Comparison of ENCODE assay signal across 8 cellular contexts in the genomic region with DNA sequence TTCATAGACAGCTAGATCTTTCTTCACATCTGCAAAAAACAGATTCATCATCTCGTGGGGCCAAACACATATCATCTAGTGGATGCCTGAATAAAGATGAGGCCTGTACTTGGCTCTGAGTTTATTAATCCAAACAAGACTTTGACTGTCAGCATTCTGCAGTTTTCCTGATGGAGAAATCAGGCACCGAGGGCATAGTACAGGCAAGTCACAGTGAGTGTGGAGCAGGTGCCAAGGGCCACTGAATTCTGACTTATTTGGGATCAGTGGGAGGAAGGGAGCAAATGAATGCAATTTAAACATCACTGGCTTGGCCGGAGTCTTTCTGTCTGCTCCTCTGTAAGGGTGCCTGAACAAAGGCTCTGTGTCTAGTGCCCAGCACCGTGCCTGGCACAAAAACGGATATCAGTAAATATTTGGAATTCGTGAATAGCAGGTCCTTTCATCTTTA. TPM values are rescaled to one million over a fixed set of nuclear protein-coding genes. Genes with fewer than 3 reads are reported as not detected.
DNase-seq lines count a peak whose midpoint lies in the region; ATAC-seq and TF ChIP-seq lines count a peak whose summit lies in the region.

No MANE protein-coding gene starts in this region.

- H3K27me3 ChIP-seq in stomach = no peaks in the 10 kb centered on the region

- peaks cover 45% of the 10 kb centered on the region for H3K4me1 Mint-ChIP-seq in activated naive CD8-positive, alpha-beta T cell treated with anti-CD3 and anti-CD28 coated beads for 36 hours

- peak overlapping the region; percentile 81 for H3K27ac Mint-ChIP-seq in activated naive CD8-positive, alpha-beta T cell treated with anti-CD3 and anti-CD28 coated beads for 36 hours

- H3K36me3 ChIP-seq in stomach = no peaks in the 10 kb centered on the region

- no peak for ATAC-seq in HG03439 (IDR thresholded peaks at IDR 0.05; ENCODE audit: unreplicated experiment)

- intact Hi-C loops in stomach (cut with DNase I; ENCODE audit: low total_unique reads) = no loop called here

- no peaks in the 10 kb centered on the region for H3K27me3 Mint-ChIP-seq in activated naive CD8-positive, alpha-beta T cell treated with anti-CD3 and anti-CD28 coated beads for 36 hours

- H3K4me3 ChIP-seq in stomach = peak overlapping the region; percentile 84 to 97 (median 89)

- DNase-seq in NCI-H1092 treated with DMSO at 0.1 percent for 48 hours (lab: John Stamatoyannopoulos, UW) = peak; percentile 9
- DNase-seq in NCI-H1092 (lab: John Stamatoyannopoulos, UW) = no peak
- DNase-seq in activated naive CD8-positive, alpha-beta T cell treated with anti-CD3 and anti-CD28 coated beads for 36 hours = no peak
- peak; percentile 16 for DNase-seq in iris pigment epithelial cell (ENCODE audit: low read depth)
- no peak for DNase-seq in stomach
- DNase-seq in D341Med (ENCODE audit: low spot score) = no peak
- DNase-seq in ureter (ENCODE audit: low spot score) = no peak

- no peaks in the 10 kb centered on the region for H3K9me3 ChIP-seq in stomach

- no peak for TF ChIP-seq EP300 in stomach (IDR thresholded peaks at IDR 0.05)

- TF ChIP-seq POLR2A in stomach (IDR thresholded peaks at IDR 0.05) = no peak

- peak overlapping the region; percentile 38 to 96 (median 94) for H3K27ac ChIP-seq in stomach

- peak overlapping the region; percentile 84 for H3K4me3 Mint-ChIP-seq in activated naive CD8-positive, alpha-beta T cell treated with anti-CD3 and anti-CD28 coated beads for 36 hours

- H3K9me3 Mint-ChIP-seq in activated naive CD8-positive, alpha-beta T cell treated with anti-CD3 and anti-CD28 coated beads for 36 hours = no peaks in the 10 kb centered on the region

- TF ChIP-seq CTCF in stomach (IDR thresholded peaks at IDR 0.05) = no peak

- peaks cover 32 to 56% (median 49%) of the 10 kb centered on the region in 4 donors for H3K4me1 ChIP-seq in stomach

- H3K36me3 Mint-ChIP-seq in activated naive CD8-positive, alpha-beta T cell treated with anti-CD3 and anti-CD28 coated beads for 36 hours = peaks cover 12% of the 10 kb centered on the region

- WGBS in stomach, 5 donors = 1 to 4% (median 2%) methylated on average over 6 of the region's 6 CpGs

RNA-seq across cellular contexts. Expression of a gene that starts 1.0 kb away (rescaled TPM):
- 10 to 100 TPM; 57.6 to 59.3 TPM for total RNA-seq in activated naive CD8-positive, alpha-beta T cell treated with anti-CD3 and anti-CD28 coated beads for 36 hours
- 10 to 100 TPM in 4 of 5 donors, under 1 TPM in 1; 0.58 to 81.7 (median 25.1) TPM for total RNA-seq in stomach
- polyA plus RNA-seq in stomach = 10 to 100 TPM; 15.3 to 36.0 (median 22.5) TPM
- 26.4 TPM for total RNA-seq in ureter

Comparison
In these comparisons a context has a peak if more than half of its experiments do, and no peak if none do; other contexts are left out.
1. DNase-seq: peak in NCI-H1092 treated with DMSO at 0.1 percent for 48 hours (single experiment) and iris pigment epithelial cell (single experiment); none in NCI-H1092 (single experiment), activated naive CD8-positive, alpha-beta T cell treated with anti-CD3 and anti-CD28 coated beads for 36 hours (single experiment), stomach (single experiment), D341Med (single experiment) and ureter (single experiment).